Comparison of ENCODE assay signal across 1 cellular context in the genomic region with DNA sequence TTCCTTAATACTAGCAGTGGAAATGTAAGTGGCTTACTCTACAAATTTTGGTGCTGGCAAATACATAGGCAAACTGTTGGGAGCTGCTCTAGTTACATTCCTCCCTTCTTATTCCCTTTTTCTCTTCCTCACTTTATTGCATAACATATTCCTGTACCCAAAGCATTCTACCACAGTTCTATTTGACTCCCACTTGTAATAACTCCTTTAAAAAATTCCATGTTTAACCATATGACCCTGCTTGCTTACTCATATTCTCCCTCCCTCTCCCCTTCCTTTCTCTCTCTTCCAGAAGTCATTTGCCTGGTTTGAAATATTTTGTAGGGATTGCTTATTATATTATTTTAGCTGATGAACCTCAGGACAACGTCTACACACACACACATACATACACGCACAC.
TF ChIP-seq lines count a peak whose summit lies in the region.

No MANE protein-coding gene starts in this region.

TF ChIP-seq in HCT116, 20 proteins besides CTCF, POLR2A, EP300 and RAD21 (continued from another document):
- TF ChIP-seq, protein P1, sequence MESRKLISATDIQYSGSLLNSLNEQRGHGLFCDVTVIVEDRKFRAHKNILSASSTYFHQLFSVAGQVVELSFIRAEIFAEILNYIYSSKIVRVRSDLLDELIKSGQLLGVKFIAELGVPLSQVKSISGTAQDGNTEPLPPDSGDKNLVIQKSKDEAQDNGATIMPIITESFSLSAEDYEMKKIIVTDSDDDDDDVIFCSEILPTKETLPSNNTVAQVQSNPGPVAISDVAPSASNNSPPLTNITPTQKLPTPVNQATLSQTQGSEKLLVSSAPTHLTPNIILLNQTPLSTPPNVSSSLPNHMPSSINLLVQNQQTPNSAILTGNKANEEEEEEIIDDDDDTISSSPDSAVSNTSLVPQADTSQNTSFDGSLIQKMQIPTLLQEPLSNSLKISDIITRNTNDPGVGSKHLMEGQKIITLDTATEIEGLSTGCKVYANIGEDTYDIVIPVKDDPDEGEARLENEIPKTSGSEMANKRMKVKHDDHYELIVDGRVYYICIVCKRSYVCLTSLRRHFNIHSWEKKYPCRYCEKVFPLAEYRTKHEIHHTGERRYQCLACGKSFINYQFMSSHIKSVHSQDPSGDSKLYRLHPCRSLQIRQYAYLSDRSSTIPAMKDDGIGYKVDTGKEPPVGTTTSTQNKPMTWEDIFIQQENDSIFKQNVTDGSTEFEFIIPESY (IDR thresholded peaks at IDR 0.05; ENCODE audit: extremely low read depth, insufficient replicate concordance, low read length): no peak
- TF ChIP-seq REST (IDR thresholded peaks at IDR 0.05; ENCODE audit: low read depth) (no peak), EGR1 (IDR thresholded peaks at IDR 0.05; ENCODE audit: low read depth) (no peak), TCF7L2 (IDR thresholded peaks at IDR 0.05; ENCODE audit: borderline replicate concordance, extremely low read depth, insufficient read depth, insufficient read length) (no peak), SIN3A (IDR thresholded peaks at IDR 0.05; ENCODE audit: low read depth) (no peak), CEBPB (IDR thresholded peaks at IDR 0.05; ENCODE audit: low read depth) (no peak), SP1 (IDR thresholded peaks at IDR 0.05; ENCODE audit: low read depth) (no peak), CBX3 (IDR thresholded peaks at IDR 0.05; ENCODE audit: low read depth) (no peak), YY1 (IDR thresholded peaks at IDR 0.05; ENCODE audit: extremely low read depth, insufficient replicate concordance, low read depth, low read length) (no peak), MAX (IDR thresholded peaks at IDR 0.05) (no peak), POLR2AphosphoS5 (IDR thresholded peaks at IDR 0.05; ENCODE audit: low read depth, low read length) (no peak), ZFX (IDR thresholded peaks at IDR 0.05) (no peak), ELF1 (IDR thresholded peaks at IDR 0.05; ENCODE audit: borderline replicate concordance, low read depth) (no peak), EZH2 (IDR thresholded peaks at IDR 0.05) (no peak), ZNF274 (IDR thresholded peaks at IDR 0.05; ENCODE audit: low read depth, low read length) (no peak)
